ENCODE assay signal across 36 cellular contexts in the genomic region with DNA sequence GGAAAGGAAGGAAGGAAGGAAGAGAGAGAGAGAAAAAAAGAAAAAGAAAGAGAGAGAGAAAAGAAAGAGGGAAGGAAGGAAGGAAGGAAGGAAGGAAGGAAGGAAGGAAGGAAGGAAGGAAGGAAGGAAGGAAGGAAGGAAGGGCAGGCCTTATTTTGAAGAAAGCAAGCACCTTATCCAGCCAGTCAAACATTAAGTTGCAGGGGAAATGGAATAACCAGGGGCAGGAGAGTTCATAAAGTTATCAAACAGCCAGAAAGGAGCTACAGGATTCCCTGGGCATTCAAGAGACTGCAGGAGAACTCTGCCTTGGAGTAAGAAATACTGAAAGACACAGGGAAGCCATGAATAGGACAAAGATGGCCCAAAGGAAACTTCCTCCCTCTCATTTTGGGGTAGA.
"Had no signal": no experiment of that assay in that cellular context is flagged by ENCODE, and none has a peak within 500 bp of the region (broad histone marks: within the 10 kb centered on the region; RNA-seq: fewer than 3 reads in every experiment).

No MANE protein-coding gene starts in this region.

- H3K9me3 Mint-ChIP-seq: activated naive CD4-positive, alpha-beta T cell treated with anti-CD3 and anti-CD28 coated beads for 36 hours; activated naive CD4-positive, alpha-beta T cell treated with anti-CD3 and anti-CD28 coated beads, Interleukin-2, amount 50 U/mL, for 24 hours; activated naive CD8-positive, alpha-beta T cell treated with anti-CD3 and anti-CD28 coated beads, Interleukin-2, amount 10 ng/mL, durations not matched to agents 7 days and 5 days; activated T-cell treated with anti-CD3 and anti-CD28 coated beads, Interleukin-2, amount 50 U/mL, for 4 hours; activated T-helper 1 cell treated with anti-CD3 and anti-CD28 coated beads, Interleukin-12 subunit alpha, Interleukin-12 subunit beta, Interleukin-2, Interleukin-4 antibody, amounts not matched to agents 30 ng/mL and 10 ng/mL and 1 ng/mL, durations not matched to agents 14 hours and 24 hours and 36 hours had no signal

- H3K27me3 ChIP-seq: adrenal gland, ascending aorta, body of pancreas, brain microvascular endothelial cell, breast epithelium, cardiac muscle cell had no signal

- FAIRE-seq: astrocyte, bronchial epithelial cell had no signal

- DNase-seq: activated effector memory CD4-positive, alpha-beta T cell treated with anti-CD3 and anti-CD28 coated beads, Interleukin-2, amount 50 U/mL, for 16 hours; activated effector memory CD4-positive, alpha-beta T cell treated with Interleukin-2 at 50 U/mL for 16 hours; activated gamma-delta T cell; activated gamma-delta T cell treated with Interleukin-2 at 50 U/mL for 16 hours; activated naive CD4-positive, alpha-beta T cell; activated naive CD4-positive, alpha-beta T cell treated with anti-CD3 and anti-CD28 coated beads for 36 hours; activated naive CD4-positive, alpha-beta T cell treated with anti-CD3 and anti-CD28 coated beads, Interleukin-2, amount 50 U/mL, for 16 hours; activated naive CD4-positive, alpha-beta T cell treated with Interleukin-2 at 50 U/mL for 16 hours; activated naive CD8-positive, alpha-beta T cell treated with anti-CD3 and anti-CD28 coated beads for 36 hours; activated naive CD8-positive, alpha-beta T cell treated with anti-CD3 and anti-CD28 coated beads, Interleukin-2, amount 10 ng/mL, durations not matched to agents 7 days and 5 days; activated naive CD8-positive, alpha-beta T cell treated with anti-CD3 and anti-CD28 coated beads, Interleukin-2, amount 50 U/mL, for 24 hours; activated T-cell treated with anti-CD3 and anti-CD28 coated beads for 4 hours; activated T-cell treated with anti-CD3 and anti-CD28 coated beads, Interleukin-2, amount 50 U/mL, for 1 hour; activated T-cell treated with anti-CD3 and anti-CD28 coated beads, Interleukin-2, amount 50 U/mL, for 24 hours; activated T-cell treated with anti-CD3 and anti-CD28 coated beads, Interleukin-2, amount 50 U/mL, for 4 hours; activated T-cell treated with anti-CD3 and anti-CD28 coated beads, Interleukin-2, amount 50 U/mL, for 48 hours; activated T-cell treated with anti-CD3 and anti-CD28 coated beads, Interleukin-2, amount 50 U/mL, for 72 hours; adrenal gland; amniotic stem cell; aorta; body of pancreas; brain microvascular endothelial cell; central memory CD4-positive, alpha-beta T cell; cerebellar nuclear complex had no signal

- H3K4me1 ChIP-seq: adrenal gland, ascending aorta, body of pancreas, breast epithelium had no signal

- H3K9me3 ChIP-seq: adrenal gland, ascending aorta, body of pancreas, breast epithelium had no signal

- H3K36me3 ChIP-seq: adrenal gland, ascending aorta, brain microvascular endothelial cell, breast epithelium, cardiac muscle cell had no signal

- H3K4me3 ChIP-seq: adrenal gland, ascending aorta, body of pancreas, breast epithelium, cardiac muscle cell had no signal

- H3K27ac ChIP-seq: adrenal gland, ascending aorta, body of pancreas, brain microvascular endothelial cell, breast epithelium, cardiac muscle cell had no signal

- H3K4me1 Mint-ChIP-seq: activated naive CD4-positive, alpha-beta T cell treated with anti-CD3 and anti-CD28 coated beads, Interleukin-2, amount 50 U/mL, for 24 hours; activated naive CD8-positive, alpha-beta T cell treated with anti-CD3 and anti-CD28 coated beads for 36 hours; activated naive CD8-positive, alpha-beta T cell treated with anti-CD3 and anti-CD28 coated beads, Interleukin-2, amount 10 ng/mL, durations not matched to agents 7 days and 5 days; activated naive CD8-positive, alpha-beta T cell treated with anti-CD3 and anti-CD28 coated beads, Interleukin-2, amount 50 U/mL, for 24 hours; activated T-helper 17 cell treated with anti-CD3 and anti-CD28 coated beads, Interleukin-2, amount 50 U/mL, for 72 hours; central memory CD8-positive, alpha-beta T cell had no signal

- H3K36me3 Mint-ChIP-seq: activated naive CD4-positive, alpha-beta T cell treated with anti-CD3 and anti-CD28 coated beads, Interleukin-2, amount 50 U/mL, for 24 hours; activated naive CD8-positive, alpha-beta T cell; activated naive CD8-positive, alpha-beta T cell treated with anti-CD3 and anti-CD28 coated beads for 36 hours; activated naive CD8-positive, alpha-beta T cell treated with anti-CD3 and anti-CD28 coated beads, Interleukin-2, amount 10 ng/mL, durations not matched to agents 7 days and 5 days; brain had no signal

- H3K4me3 Mint-ChIP-seq: activated naive CD4-positive, alpha-beta T cell treated with anti-CD3 and anti-CD28 coated beads for 36 hours; activated naive CD4-positive, alpha-beta T cell treated with anti-CD3 and anti-CD28 coated beads, Interleukin-2, amount 50 U/mL, for 24 hours; activated naive CD8-positive, alpha-beta T cell; activated naive CD8-positive, alpha-beta T cell treated with anti-CD3 and anti-CD28 coated beads for 36 hours; activated naive CD8-positive, alpha-beta T cell treated with anti-CD3 and anti-CD28 coated beads, Interleukin-2, amount 10 ng/mL, durations not matched to agents 7 days and 5 days; activated naive CD8-positive, alpha-beta T cell treated with anti-CD3 and anti-CD28 coated beads, Interleukin-2, amount 50 U/mL, for 24 hours; activated T-cell treated with anti-CD3 and anti-CD28 coated beads, Interleukin-2, amount 50 U/mL, for 24 hours; activated T-cell treated with anti-CD3 and anti-CD28 coated beads, Interleukin-2, amount 50 U/mL, for 4 hours; activated T-cell treated with anti-CD3 and anti-CD28 coated beads, Interleukin-2, amount 50 U/mL, for 72 hours; activated T-helper 1 cell treated with anti-CD3 and anti-CD28 coated beads, Interleukin-12 subunit alpha, Interleukin-12 subunit beta, Interleukin-2, Interleukin-4 antibody, amounts not matched to agents 30 ng/mL and 10 ng/mL and 1 ng/mL, durations not matched to agents 14 hours and 24 hours and 36 hours; activated T-helper 17 cell treated with anti-CD3 and anti-CD28 coated beads, Interleukin-2, amount 50 U/mL, for 72 hours; brain; central memory CD8-positive, alpha-beta T cell had no signal

- H3K27me3 Mint-ChIP-seq: activated naive CD4-positive, alpha-beta T cell treated with anti-CD3 and anti-CD28 coated beads, Interleukin-2, amount 50 U/mL, for 24 hours; activated naive CD8-positive, alpha-beta T cell; activated naive CD8-positive, alpha-beta T cell treated with anti-CD3 and anti-CD28 coated beads for 36 hours; activated naive CD8-positive, alpha-beta T cell treated with anti-CD3 and anti-CD28 coated beads, Interleukin-2, amount 10 ng/mL, durations not matched to agents 7 days and 5 days; activated naive CD8-positive, alpha-beta T cell treated with anti-CD3 and anti-CD28 coated beads, Interleukin-2, amount 50 U/mL, for 24 hours; activated T-cell treated with anti-CD3 and anti-CD28 coated beads, Interleukin-2, amount 50 U/mL, for 24 hours; activated T-helper 17 cell treated with anti-CD3 and anti-CD28 coated beads, Interleukin-2, amount 50 U/mL, for 72 hours; central memory CD8-positive, alpha-beta T cell had no signal

- H3K27ac Mint-ChIP-seq: activated naive CD4-positive, alpha-beta T cell treated with anti-CD3 and anti-CD28 coated beads for 36 hours; activated naive CD4-positive, alpha-beta T cell treated with anti-CD3 and anti-CD28 coated beads, Interleukin-2, amount 50 U/mL, for 24 hours; activated naive CD8-positive, alpha-beta T cell; activated naive CD8-positive, alpha-beta T cell treated with anti-CD3 and anti-CD28 coated beads for 36 hours; activated naive CD8-positive, alpha-beta T cell treated with anti-CD3 and anti-CD28 coated beads, Interleukin-2, amount 10 ng/mL, durations not matched to agents 7 days and 5 days; activated naive CD8-positive, alpha-beta T cell treated with anti-CD3 and anti-CD28 coated beads, Interleukin-2, amount 50 U/mL, for 24 hours; activated T-cell treated with anti-CD3 and anti-CD28 coated beads, Interleukin-2, amount 50 U/mL, for 24 hours; activated T-cell treated with anti-CD3 and anti-CD28 coated beads, Interleukin-2, amount 50 U/mL, for 72 hours; activated T-helper 1 cell treated with anti-CD3 and anti-CD28 coated beads, Interleukin-12 subunit alpha, Interleukin-12 subunit beta, Interleukin-2, Interleukin-4 antibody, amounts not matched to agents 30 ng/mL and 10 ng/mL and 1 ng/mL, durations not matched to agents 14 hours and 24 hours and 36 hours; activated T-helper 17 cell treated with anti-CD3 and anti-CD28 coated beads, Interleukin-2, amount 50 U/mL, for 72 hours; activated T-helper 2 cell treated with anti-CD3 and anti-CD28 coated beads, Interferon-gamma antibody, Interleukin-2, Interleukin-4, amounts not matched to agents 10 μg/mL and 5 μg/mL and 100 μg/mL, durations not matched to agents 14 hours and 24 hours and 36 hours; brain had no signal

- ATAC-seq: activated naive CD8-positive, alpha-beta T cell treated with anti-CD3 and anti-CD28 coated beads, Interleukin-2, amount 50 U/mL, for 24 hours; activated T-cell treated with anti-CD3 and anti-CD28 coated beads, Interleukin-2, amount 50 U/mL, for 4 hours; activated T-cell treated with anti-CD3 and anti-CD28 coated beads, Interleukin-2, amount 50 U/mL, for 72 hours; activated T-helper 17 cell treated with anti-CD3 and anti-CD28 coated beads, Interleukin-2, amount 50 U/mL, for 72 hours; body of pancreas had no signal
